In the genomic region with DNA sequence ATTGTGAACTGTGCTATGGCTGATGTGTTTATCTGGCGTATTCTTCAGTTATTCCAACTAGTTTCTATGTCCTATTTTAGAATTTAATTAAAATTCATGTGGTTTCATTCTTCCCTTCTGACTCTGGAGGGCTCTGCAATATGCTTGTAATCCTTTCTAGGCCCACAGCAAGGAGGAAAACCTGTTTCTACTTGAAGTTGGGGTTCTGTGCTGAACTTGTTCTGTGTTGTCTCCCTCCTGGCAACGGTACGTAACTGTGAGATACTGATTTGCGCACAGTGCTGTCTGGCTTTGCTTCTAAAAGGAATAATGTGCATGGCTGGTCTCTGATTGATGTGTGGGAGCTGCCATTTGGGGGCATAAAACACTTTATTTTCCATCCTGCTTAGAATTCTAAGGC, we compare ENCODE assay signal across 14 cellular contexts.
DNase-seq lines count a peak whose midpoint lies in the region; ATAC-seq, FAIRE-seq and TF ChIP-seq lines count a peak whose summit lies in the region.
"Had no signal": no experiment of that assay in that cellular context is flagged by ENCODE, and none has a peak within 500 bp of the region (broad histone marks: within the 10 kb centered on the region; RNA-seq: fewer than 3 reads in every experiment).

No MANE protein-coding gene starts in this region.

- H2BK20ac ChIP-seq in H1 (ENCODE audit: low read length), result no peak overlapping the region

- no peak overlapping the region for H3K23ac ChIP-seq in H1 (ENCODE audit: insufficient read length)

- TF ChIP-seq CTCF in Loucy (conservative IDR thresholded peaks at IDR 0.05; ENCODE audit: low read length) (no peak), H1 (IDR thresholded peaks at IDR 0.05; ENCODE audit: control extremely low read depth in 1 of 3, insufficient read depth in 1 of 3, low read depth in 1 of 3, low read length in 3 of 3) (no peak), keratinocyte (optimal IDR thresholded peaks at IDR 0.05 in 1 of 3, IDR thresholded peaks at IDR 0.05 in 1 of 3, conservative IDR thresholded peaks at IDR 0.05 in 1 of 3; ENCODE audit: extremely low read depth in 1 of 3, insufficient read depth in 2 of 3, low read length in 3 of 3) (peak in 1 of 3 experiments; percentile 0)

- H3K27me3 ChIP-seq in ACC112 (ENCODE audit: insufficient read depth, low read length), result 0 out of 2 replicates have a peak, but pooled peaks cover 4% of the 10 kb centered on the region
- H3K27me3 ChIP-seq in Loucy (ENCODE audit: insufficient read depth, low read length, poor library complexity, severe bottlenecking), result no peaks in the 10 kb centered on the region
- H3K27me3 ChIP-seq in H1 (replicated peaks in 1 of 4; ENCODE audit: control insufficient read depth in 3 of 4, extremely low read depth in 1 of 4, insufficient read depth in 3 of 4, low read length in 3 of 4), result no peaks in the 10 kb centered on the region
- no peaks in the 10 kb centered on the region for H3K27me3 ChIP-seq in keratinocyte (ENCODE audit: control insufficient read depth, extremely low read depth, insufficient read depth, low read length)
- H3K27me3 ChIP-seq: BLaER1, MG63 had no signal

- H4K5ac ChIP-seq in H1 (ENCODE audit: insufficient read length, low read depth, low read length), result no peak overlapping the region

- WGBS in H1 (ENCODE audit: extremely low coverage in 1 of 2, insufficient coverage in 1 of 2, insufficient read length in 1 of 2, insufficient replicate concordance in 2 of 2, low coverage in 1 of 2, low lambda C conversion rate in 2 of 2, missing lambda C conversion rate in 1 of 2), 2 experiments, result 99% methylated on average over 4 of the region's 4 CpGs; no CpG with 5 or more reads in 1 of the 2 experiments

- H3K27ac ChIP-seq in ACC112 (ENCODE audit: low read depth, low read length) (no peak overlapping the region), H1 (ENCODE audit: low read depth, low read length) (no peak overlapping the region), keratinocyte (ENCODE audit: control insufficient read depth, insufficient read depth, low read length) (peak overlapping the region; percentile 77)
- H3K27ac ChIP-seq: BLaER1, SJSA1 had no signal

- no peak for DNase-seq in H1 (ENCODE audit: low read depth in 1 of 2, low spot score in 2 of 2)
- no peak for DNase-seq in keratinocyte (ENCODE audit: low read depth, low spot score)
- no peak for DNase-seq in frontal cortex (ENCODE audit: low spot score in 2 of 2)
- DNase-seq in central memory CD4-positive, alpha-beta T cell, result no peak
- DNase-seq: NCI-H2029, NCI-H524 treated with DMSO at 0.1 percent for 48 hours, NCI-H774, Right ventricle myocardium superior had no signal

- no peaks in the 10 kb centered on the region for H3K79me1 ChIP-seq in H1 (ENCODE audit: low read depth, low read length)

- no peaks in the 10 kb centered on the region for H4K20me1 ChIP-seq in Loucy (ENCODE audit: insufficient read depth, low read length, poor library complexity, severe bottlenecking)
- no peaks in the 10 kb centered on the region for H4K20me1 ChIP-seq in H1 (replicated peaks in 1 of 2; ENCODE audit: control insufficient read depth in 1 of 2, insufficient read depth in 2 of 2, low read length in 2 of 2)
- no peaks in the 10 kb centered on the region for H4K20me1 ChIP-seq in keratinocyte (ENCODE audit: control insufficient read depth, extremely low read depth, insufficient read depth, low read length)
- H4K20me1 ChIP-seq: BLaER1 had no signal

- H4K8ac ChIP-seq in H1 (ENCODE audit: extremely low read depth, insufficient read depth, low read length), result no peak overlapping the region

- H2BK120ac ChIP-seq in H1 (replicated peaks; ENCODE audit: low read depth, low read length), result no peak overlapping the region

- H3K14ac ChIP-seq in H1 (ENCODE audit: insufficient read length), result no peak overlapping the region

- H3K4me3 ChIP-seq in ACC112 (ENCODE audit: low read depth, low read length), result no peak overlapping the region
- H3K4me3 ChIP-seq in Loucy (ENCODE audit: low read length, poor library complexity, severe bottlenecking), result no peak overlapping the region
- no peak overlapping the region for H3K4me3 ChIP-seq in H1 (ENCODE audit: extremely low read depth in 1 of 4, insufficient read depth in 2 of 4, low read depth in 3 of 4, low read length in 4 of 4)
- H3K4me3 ChIP-seq in keratinocyte (ENCODE audit: control insufficient read depth in 2 of 3, extremely low read depth in 1 of 3, insufficient read depth in 2 of 3, low read depth in 1 of 3, low read length in 3 of 3), result peak overlapping the region in 1 of 3 experiments; percentile 2
- H3K4me3 ChIP-seq: BLaER1, MG63, SJSA1 had no signal

- no peaks in the 10 kb centered on the region for H3K79me2 ChIP-seq in ACC112 (ENCODE audit: control insufficient read depth, insufficient read depth, low read length, unreplicated experiment)
- H3K79me2 ChIP-seq in Loucy (ENCODE audit: insufficient read depth, low read length), result no peaks in the 10 kb centered on the region
- no peaks in the 10 kb centered on the region for H3K79me2 ChIP-seq in H1 (ENCODE audit: control insufficient read depth in 1 of 2, insufficient read depth in 2 of 2, low read length in 2 of 2)
- no peaks in the 10 kb centered on the region for H3K79me2 ChIP-seq in keratinocyte (ENCODE audit: control insufficient read depth, insufficient read depth, low read length)

- dilution Hi-C loops in keratinocyte (cut with MboI; ENCODE audit: extremely low pct_ligation_motif_present, low sequenced_read_pairs), result no loop called here

- H2BK12ac ChIP-seq in H1 (ENCODE audit: low read depth, low read length), result peak overlapping the region; percentile 84; the same call in 1 of the 2 replicates

- CTCF ChIA-PET in H1 (lab: Charles Lee; ENCODE audit: partially characterized antibody), result interaction anchor here (0.7 to 2.4 kb wide), 16 partner anchors 10 to 197 kb away, joined by 3 to 14 read pairs (median 5); no protein-coding TSS in a partner anchor

- no peak overlapping the region for H2BK5ac ChIP-seq in H1 (ENCODE audit: low read depth, low read length)

- H2AFZ ChIP-seq in ACC112 (ENCODE audit: low read length, unreplicated experiment) (peak overlapping the region; percentile 40), Loucy (ENCODE audit: low read length) (peak overlapping the region; percentile 88; the same call in 1 of the 2 replicates), H1 (ENCODE audit: low read length) (0 out of 2 replicates have a peak overlapping the region, but pooled peaks have one; percentile 11), keratinocyte (ENCODE audit: control insufficient read depth, low read length) (peak overlapping the region; percentile 92)

- H3K9me2 ChIP-seq in Loucy (replicated peaks; ENCODE audit: low read depth, low read length), result no peaks in the 10 kb centered on the region

- TF ChIP-seq RAD21 in H1 (IDR thresholded peaks at IDR 0.05 in 1 of 2, conservative IDR thresholded peaks at IDR 0.05 in 1 of 2; ENCODE audit: low read depth in 2 of 2, low read length in 2 of 2), result no peak

- H3K9me1 ChIP-seq in keratinocyte (ENCODE audit: control insufficient read depth, extremely low read depth, insufficient read depth, low read length), result no peaks in the 10 kb centered on the region

- H2BK15ac ChIP-seq in H1 (ENCODE audit: low read length), result 0 out of 2 replicates have a peak overlapping the region, but pooled peaks have one; percentile 29

- no peaks in the 10 kb centered on the region for H3F3A ChIP-seq in Loucy (ENCODE audit: low read depth)

- H4K91ac ChIP-seq in H1 (replicated peaks; ENCODE audit: insufficient read length, low read length), result peak overlapping the region; percentile 59

- H3K36me3 ChIP-seq in ACC112 (ENCODE audit: insufficient read depth, low read length) (no peaks in the 10 kb centered on the region), Loucy (ENCODE audit: insufficient read depth, low read length) (no peaks in the 10 kb centered on the region), H1 (ENCODE audit: control insufficient read depth in 2 of 4, insufficient read depth in 4 of 4, low read length in 3 of 4) (no peaks in the 10 kb centered on the region), keratinocyte (ENCODE audit: control insufficient read depth in 2 of 2, extremely low read depth in 1 of 2, insufficient read depth in 2 of 2, low read length in 2 of 2) (no peaks in the 10 kb centered on the region)
- H3K36me3 ChIP-seq: BLaER1, MG63, SJSA1 had no signal

- ATAC-seq in GM19452 (IDR thresholded peaks at IDR 0.05; ENCODE audit: unreplicated experiment), result no peak

- peaks cover 5% of the 10 kb centered on the region for H3K4me1 ChIP-seq in ACC112 (ENCODE audit: control insufficient read depth, insufficient read depth, low read length, unreplicated experiment)
- no peaks in the 10 kb centered on the region for H3K4me1 ChIP-seq in Loucy (ENCODE audit: insufficient read depth, low read length, poor library complexity, severe bottlenecking)
- peaks cover 0 to 3% (median 0%) of the 10 kb centered on the region in 4 experiments; a peak in 1 of 7 replicates for H3K4me1 ChIP-seq in H1 (replicated peaks in 1 of 4; ENCODE audit: control insufficient read depth in 3 of 4, insufficient read depth in 4 of 4, low read length in 3 of 4)
- peaks cover 15% of the 10 kb centered on the region for H3K4me1 ChIP-seq in keratinocyte (ENCODE audit: control insufficient read depth, extremely low read depth, insufficient read depth, low read length)
- H3K4me1 ChIP-seq: BLaER1 had no signal

- no peak overlapping the region for H3K4ac ChIP-seq in H1 (replicated peaks; ENCODE audit: insufficient read length, low read depth, low read length)

- H3K18ac ChIP-seq in H1 (ENCODE audit: extremely low read depth, low read length), result no peak overlapping the region

- 0 out of 2 replicates have a peak overlapping the region, but pooled peaks have one; percentile 82 for H2AK5ac ChIP-seq in H1 (ENCODE audit: low read depth, low read length)

- no peak overlapping the region for H3K56ac ChIP-seq in H1 (replicated peaks; ENCODE audit: insufficient read length, low read depth, low read length)

- no peak for TF ChIP-seq EP300 in H1 (IDR thresholded peaks at IDR 0.05; ENCODE audit: borderline replicate concordance in 1 of 2, low read depth in 2 of 2, low read length in 2 of 2)

- H3K4me2 ChIP-seq in Loucy (ENCODE audit: low read depth, low read length, poor library complexity, severe bottlenecking), result peak overlapping the region; percentile 30
- H3K4me2 ChIP-seq in H1 (ENCODE audit: insufficient read depth in 1 of 2, low read depth in 2 of 2, low read length in 2 of 2), result no peak overlapping the region
- peak overlapping the region; percentile 80 for H3K4me2 ChIP-seq in keratinocyte (ENCODE audit: control insufficient read depth, extremely low read depth, insufficient read depth, low read depth, low read length)
- H3K4me2 ChIP-seq: BLaER1 had no signal

- H3K9me3 ChIP-seq in Loucy (ENCODE audit: insufficient read depth, low read depth, low read length), result no peaks in the 10 kb centered on the region
- H3K9me3 ChIP-seq in H1 (ENCODE audit: insufficient read depth in 2 of 2, low read depth in 1 of 2, low read length in 1 of 2), result no peaks in the 10 kb centered on the region
- H3K9me3 ChIP-seq in keratinocyte (ENCODE audit: control insufficient read depth, low read depth, low read length), result no peaks in the 10 kb centered on the region
- H3K9me3 ChIP-seq: BLaER1, MG63, SJSA1 had no signal

- no peak overlapping the region for H3K9ac ChIP-seq in Loucy (ENCODE audit: low read depth, low read length, poor library complexity, severe bottlenecking)
- H3K9ac ChIP-seq in H1 (replicated peaks in 1 of 4; ENCODE audit: extremely low read depth in 1 of 4, low read depth in 3 of 4, low read length in 3 of 4), result no peak overlapping the region
- H3K9ac ChIP-seq in keratinocyte (ENCODE audit: control insufficient read depth, extremely low read depth, insufficient read depth, low read length), result peak overlapping the region; percentile 45
- H3K9ac ChIP-seq: BLaER1 had no signal

- POLR2A ChIA-PET in H1 (lab: Charles Lee; ENCODE audit: partially characterized antibody), result no interaction called here

- H3K23me2 ChIP-seq in H1 (ENCODE audit: low read depth, low read length), result peaks cover 3% of the 10 kb centered on the region; the same call in 1 of the 2 replicates

- no peak for FAIRE-seq in H1 (lab: Jason Lieb, UNC)
- peak; percentile 61 for FAIRE-seq in keratinocyte (lab: Jason Lieb, UNC)
- FAIRE-seq in frontal cortex (lab: Jason Lieb, UNC), result no peak

- TF ChIP-seq POLR2A in H1 (IDR thresholded peaks at IDR 0.05; ENCODE audit: control extremely low read depth in 1 of 2, low read depth in 2 of 2, low read length in 2 of 2), result no peak

Comparison
In these comparisons a context has a peak if more than half of its experiments do, and no peak if none do; other contexts are left out.
1. H2AFZ ChIP-seq: peak in every context shown above with its lines; median percentile 92 in keratinocyte; 88 in Loucy; 40 in ACC112; 11 in H1.
2. H3K4me2 ChIP-seq: peak in Loucy (single experiment) and keratinocyte (single experiment); none in H1 (0 of 2).